In genomic region chr12:24848941-24849477, GRCh38 we compare ENCODE assay signal across 24 cellular contexts.
"Had no signal": no experiment of that assay in that cellular context is flagged by ENCODE, and none has a peak within 500 bp of the region (broad histone marks: within the 10 kb centered on the region; RNA-seq: fewer than 3 reads in every experiment).

No MANE protein-coding gene starts in this region.

- H3K4me3 ChIP-seq: dorsolateral prefrontal cortex, gastrocnemius medialis, heart right ventricle, left ventricle myocardium inferior, right atrium auricular region, thyroid gland had no signal

- FAIRE-seq: colon had no signal

- DNase-seq: activated CD4-positive, alpha-beta T cell treated with anti-CD3 and anti-CD28 coated beads, Interleukin-2, amount 10 ng/mL, durations not matched to agents 24 days and 14 days; activated CD4-positive, CD25-positive, alpha-beta regulatory T cell; activated CD8-positive, alpha-beta T cell treated with anti-CD3 and anti-CD28 coated beads for 36 hours; activated naive CD4-positive, alpha-beta T cell; activated naive CD8-positive, alpha-beta T cell treated with anti-CD3 and anti-CD28 coated beads for 36 hours; activated T-cell treated with anti-CD3 and anti-CD28 coated beads, Interleukin-2, amount 50 U/mL, for 1 hour; amniotic stem cell; endodermal cell; erythroblast; gastrocnemius medialis; heart right ventricle; immature natural killer cell; kidney glomerular epithelial cell; left ventricle myocardium inferior; mammary epithelial cell; naive B cell; stimulated activated CD4-positive, alpha-beta T cell treated with anti-CD3 and anti-CD28 coated beads, Interleukin-2, amount 100 ng/mL, for 24 hours; stimulated activated naive CD4-positive, alpha-beta T cell treated with Interleukin-2 at 50 U/mL for 16 hours; T-helper 9 cell; thyroid gland had no signal

- ATAC-seq: activated CD8-positive, alpha-beta T cell treated with anti-CD3 and anti-CD28 coated beads for 36 hours; activated T-helper 17 cell treated with anti-CD3 and anti-CD28 coated beads, Interleukin-2, amount 50 U/mL, for 72 hours; gastrocnemius medialis had no signal
